Comparison of ENCODE assay signal across 8 cellular contexts in the genomic region with DNA sequence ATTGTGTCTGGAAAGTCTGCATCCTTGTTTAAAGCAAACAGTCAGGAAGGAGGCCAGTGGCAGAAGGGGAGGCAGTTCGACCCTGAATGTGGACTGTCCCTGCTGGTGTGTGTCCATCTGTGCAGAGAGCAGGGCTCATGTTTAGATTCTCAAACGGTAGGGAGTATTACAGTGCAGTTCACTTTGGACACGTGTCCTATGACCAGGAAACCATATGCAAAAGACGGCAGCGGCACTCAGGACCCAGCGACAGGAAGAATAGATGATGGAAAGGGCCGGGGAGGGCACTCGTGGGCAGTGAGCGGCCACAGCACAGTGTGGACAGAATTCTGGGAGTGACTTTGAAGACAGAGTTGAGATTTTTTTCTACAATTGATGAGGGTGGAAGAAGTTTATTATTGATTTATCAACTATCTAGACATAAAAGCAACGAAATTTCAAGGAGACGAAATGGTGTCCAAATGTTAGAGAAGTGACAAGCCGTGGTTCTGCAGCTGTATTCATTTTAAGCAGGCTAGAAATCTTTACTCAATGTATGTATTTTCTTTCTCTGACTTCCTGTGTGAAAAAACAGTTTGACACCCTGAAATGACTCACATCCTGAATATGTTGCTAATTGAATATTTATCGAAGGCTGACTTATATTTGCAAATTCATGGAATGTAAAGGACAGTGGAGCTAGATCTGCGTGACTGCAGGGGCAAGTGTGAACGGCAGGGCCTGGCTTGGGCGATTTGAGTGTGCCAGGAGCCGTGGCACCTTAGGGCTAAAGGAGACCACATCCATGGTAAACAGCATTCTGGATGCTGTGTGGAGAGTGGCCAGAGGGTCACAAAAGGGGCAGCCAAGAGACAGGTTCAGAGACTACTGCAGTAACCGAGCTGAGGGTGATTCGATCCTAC.
DNase-seq lines count a peak whose midpoint lies in the region; ATAC-seq and TF ChIP-seq lines count a peak whose summit lies in the region.

No MANE protein-coding gene starts in this region.

- peaks cover 52% of the 10 kb centered on the region for H3K4me1 Mint-ChIP-seq in activated T-helper 2 cell treated with anti-CD3 and anti-CD28 coated beads, Interferon-gamma antibody, Interleukin-2, Interleukin-4, amounts not matched to agents 10 μg/mL and 5 μg/mL and 100 μg/mL, durations not matched to agents 14 hours and 24 hours and 36 hours (ENCODE audit: low read depth)

- ATAC-seq in GM18505 (IDR thresholded peaks at IDR 0.05; ENCODE audit: unreplicated experiment) (peak; percentile 79), GM21528 (IDR thresholded peaks at IDR 0.05; ENCODE audit: low FRiP score, unreplicated experiment) (peak; percentile 89)

- peak; percentile 55 for TF ChIP-seq POLR2A in GM18505 (IDR thresholded peaks at IDR 0.05; ENCODE audit: borderline replicate concordance, extremely low read depth, insufficient read depth, insufficient read length)

- peaks cover 12% of the 10 kb centered on the region for H3K36me3 Mint-ChIP-seq in activated T-helper 2 cell treated with anti-CD3 and anti-CD28 coated beads, Interferon-gamma antibody, Interleukin-2, Interleukin-4, amounts not matched to agents 10 μg/mL and 5 μg/mL and 100 μg/mL, durations not matched to agents 14 hours and 24 hours and 36 hours (ENCODE audit: low read depth)

- no peaks in the 10 kb centered on the region for H3K9me3 Mint-ChIP-seq in activated T-helper 2 cell treated with anti-CD3 and anti-CD28 coated beads, Interferon-gamma antibody, Interleukin-2, Interleukin-4, amounts not matched to agents 10 μg/mL and 5 μg/mL and 100 μg/mL, durations not matched to agents 14 hours and 24 hours and 36 hours

- intact Hi-C loops in activated T-helper 2 cell treated with anti-CD3 and anti-CD28 coated beads, Interferon-gamma antibody, Interleukin-2, Interleukin-4, amounts not matched to agents 10 μg/mL and 5 μg/mL and 100 μg/mL, durations not matched to agents 14 hours and 24 hours and 36 hours (cut with micrococcal nuclease) = loop anchor here (2.0 to 10.0 kb wide), 2 partner anchors 76 to 210 kb away; partner anchors contain the start of gene PTGR3

- H3K27ac Mint-ChIP-seq in activated T-helper 2 cell treated with anti-CD3 and anti-CD28 coated beads, Interferon-gamma antibody, Interleukin-2, Interleukin-4, amounts not matched to agents 10 μg/mL and 5 μg/mL and 100 μg/mL, durations not matched to agents 14 hours and 24 hours and 36 hours = peak overlapping the region; percentile 67

- H3K27me3 Mint-ChIP-seq in activated T-helper 2 cell treated with anti-CD3 and anti-CD28 coated beads, Interferon-gamma antibody, Interleukin-2, Interleukin-4, amounts not matched to agents 10 μg/mL and 5 μg/mL and 100 μg/mL, durations not matched to agents 14 hours and 24 hours and 36 hours (ENCODE audit: low read depth) = no peaks in the 10 kb centered on the region

- DNase-seq in HPDE6-E6E7 (ENCODE audit: extremely low spot score) (peak; percentile 17), myocyte (ENCODE audit: low read depth) (peak; percentile 51), DMS79 (lab: John Stamatoyannopoulos, UW) (no peak), NCI-H2196 (lab: John Stamatoyannopoulos, UW; ENCODE audit: unreplicated experiment) (no peak), middle frontal gyrus (ENCODE audit: extremely low spot score, low spot score) (no peak)
- no peak for DNase-seq in activated T-helper 2 cell treated with anti-CD3 and anti-CD28 coated beads, Interferon-gamma antibody, Interleukin-2, Interleukin-4, amounts not matched to agents 10 μg/mL and 5 μg/mL and 100 μg/mL, durations not matched to agents 14 hours and 24 hours and 36 hours (ENCODE audit: low spot score)

- peak overlapping the region; percentile 51 for H3K4me3 Mint-ChIP-seq in activated T-helper 2 cell treated with anti-CD3 and anti-CD28 coated beads, Interferon-gamma antibody, Interleukin-2, Interleukin-4, amounts not matched to agents 10 μg/mL and 5 μg/mL and 100 μg/mL, durations not matched to agents 14 hours and 24 hours and 36 hours (ENCODE audit: low read depth)

Comparison
In these comparisons a context has a peak if more than half of its experiments do, and no peak if none do; other contexts are left out.
1. DNase-seq: peak in HPDE6-E6E7 (single experiment) and myocyte (single experiment); none in activated T-helper 2 cell treated with anti-CD3 and anti-CD28 coated beads, Interferon-gamma antibody, Interleukin-2, Interleukin-4, amounts not matched to agents 10 μg/mL and 5 μg/mL and 100 μg/mL, durations not matched to agents 14 hours and 24 hours and 36 hours (single experiment), DMS79 (single experiment), NCI-H2196 (single experiment) and middle frontal gyrus (single experiment).